1 cellular context compared by ENCODE assay signal in genomic region chr3:48898383-48899234, GRCh38.
TF ChIP-seq lines count a peak whose summit lies in the region.

Gene SLC25A20, minus strand, starts transcription at chr3:48898882. Its CDS starts 88 bp downstream, at chr3:48898794.

TF ChIP-seq in HepG2, 621 proteins besides CTCF, POLR2A, EP300 and RAD21 (continued from another document and continues in another):
- TF ChIP-seq ZNF704 (CRISPR knock-in tag; IDR thresholded peaks at IDR 0.05; ENCODE audit: borderline replicate concordance) (no peak), ZNF142 (CRISPR knock-in tag; IDR thresholded peaks at IDR 0.05) (0 out of 2 replicates have a peak, but pooled peaks have one; percentile 54), ZNF343 (CRISPR knock-in tag; IDR thresholded peaks at IDR 0.05) (0 out of 2 replicates have a peak, but pooled peaks have one; percentile 78), ZNF274 (CRISPR knock-in tag; IDR thresholded peaks at IDR 0.05) (0 out of 2 replicates have a peak, but pooled peaks have one; percentile 16), MED8 (CRISPR knock-in tag; IDR thresholded peaks at IDR 0.05; ENCODE audit: insufficient replicate concordance) (peak; percentile 65), KDM2A (CRISPR knock-in tag; IDR thresholded peaks at IDR 0.05; ENCODE audit: borderline replicate concordance, low read depth) (peak; percentile 82; the same call in 1 of the 2 replicates), ZNF12 (CRISPR knock-in tag; IDR thresholded peaks at IDR 0.05) (peak; percentile 98), HES4 (CRISPR knock-in tag; IDR thresholded peaks at IDR 0.05; ENCODE audit: borderline replicate concordance) (peak; percentile 23; the same call in 1 of the 2 replicates), RBFOX2 (IDR thresholded peaks at IDR 0.05; ENCODE audit: low read depth, low read length) (peak; percentile 77), SATB2 (CRISPR knock-in tag; IDR thresholded peaks at IDR 0.05) (no peak), KLF9 (CRISPR knock-in tag; IDR thresholded peaks at IDR 0.05; ENCODE audit: low read depth) (peak; percentile 30; the same call in 1 of the 2 replicates), TAF15 (IDR thresholded peaks at IDR 0.05; ENCODE audit: low read depth, low read length, poor library complexity, severe bottlenecking) (peak; percentile 92), ZNF136 (CRISPR knock-in tag; IDR thresholded peaks at IDR 0.05; ENCODE audit: low read depth) (no peak), ZFP36 (IDR thresholded peaks at IDR 0.05; ENCODE audit: borderline replicate concordance, low read depth, low read length, partially characterized antibody) (peak; percentile 100), ZBTB20 (CRISPR knock-in tag; IDR thresholded peaks at IDR 0.05; ENCODE audit: borderline replicate concordance, low read depth) (peak; percentile 80; the same call in 1 of the 2 replicates), SP4 (CRISPR knock-in tag; IDR thresholded peaks at IDR 0.05) (peak; percentile 82; the same call in 1 of the 2 replicates), RBM39 (IDR thresholded peaks at IDR 0.05; ENCODE audit: low read depth, low read length, poor library complexity, severe bottlenecking) (peak; percentile 63), MTA1 (CRISPR knock-in tag; IDR thresholded peaks at IDR 0.05; ENCODE audit: borderline replicate concordance) (peak; percentile 53; the same call in 1 of the 2 replicates), ZNF572 (CRISPR knock-in tag; IDR thresholded peaks at IDR 0.05) (no peak), POGZ (CRISPR knock-in tag; IDR thresholded peaks at IDR 0.05) (peak; percentile 83), AHR (CRISPR knock-in tag; IDR thresholded peaks at IDR 0.05) (0 out of 2 replicates have a peak, but pooled peaks have one; percentile 25), TEAD3 (CRISPR knock-in tag; optimal IDR thresholded peaks at IDR 0.05; ENCODE audit: borderline replicate concordance) (peak; percentile 47), NONO (IDR thresholded peaks at IDR 0.05) (no peak), NONO (CRISPR knock-in tag; conservative IDR thresholded peaks at IDR 0.05) (peak; percentile 72), THAP9 (CRISPR knock-in tag; IDR thresholded peaks at IDR 0.05; ENCODE audit: borderline replicate concordance) (peak; percentile 69), ZNF567 (CRISPR knock-in tag; IDR thresholded peaks at IDR 0.05; ENCODE audit: borderline replicate concordance) (peak; percentile 37; the same call in 1 of the 2 replicates), NFATC3 (CRISPR knock-in tag; IDR thresholded peaks at IDR 0.05) (no peak), HNRNPUL1 (IDR thresholded peaks at IDR 0.05; ENCODE audit: low read depth, low read length) (no peak), ZBTB26 (CRISPR knock-in tag; IDR thresholded peaks at IDR 0.05; ENCODE audit: borderline replicate concordance) (no peak), THRA (CRISPR knock-in tag; IDR thresholded peaks at IDR 0.05; ENCODE audit: borderline replicate concordance) (no peak), ZFX (CRISPR knock-in tag; IDR thresholded peaks at IDR 0.05; ENCODE audit: low read depth) (peak; percentile 74), SNAPC2 (CRISPR knock-in tag; IDR thresholded peaks at IDR 0.05) (no peak), ZNF446 (CRISPR knock-in tag; IDR thresholded peaks at IDR 0.05) (no peak), ZNF235 (CRISPR knock-in tag; IDR thresholded peaks at IDR 0.05; ENCODE audit: borderline replicate concordance) (peak; percentile 68; the same call in 1 of the 2 replicates), ZNF263 (CRISPR knock-in tag; IDR thresholded peaks at IDR 0.05) (peak; percentile 56), ZNF879 (CRISPR knock-in tag; IDR thresholded peaks at IDR 0.05) (0 out of 2 replicates have a peak, but pooled peaks have one; percentile 51), DMAP1 (CRISPR knock-in tag; IDR thresholded peaks at IDR 0.05) (peak; percentile 74; the same call in 1 of the 2 replicates), NFYB (CRISPR knock-in tag; IDR thresholded peaks at IDR 0.05) (0 out of 2 replicates have a peak, but pooled peaks have one; percentile 18), ZNF619 (CRISPR knock-in tag; IDR thresholded peaks at IDR 0.05) (peak; percentile 25; the same call in 1 of the 2 replicates), ARNT2 (CRISPR knock-in tag; IDR thresholded peaks at IDR 0.05; ENCODE audit: low read depth) (0 out of 2 replicates have a peak, but pooled peaks have one; percentile 45), ZNF121 (CRISPR knock-in tag; IDR thresholded peaks at IDR 0.05) (no peak; the same call in 1 of the 2 replicates), ZNF407 (CRISPR knock-in tag; IDR thresholded peaks at IDR 0.05; ENCODE audit: not compliant biosample characterization) (peak; percentile 46), SALL2 (CRISPR knock-in tag; IDR thresholded peaks at IDR 0.05) (0 out of 2 replicates have a peak, but pooled peaks have one; percentile 56)
